6 cellular contexts compared by ENCODE assay signal in genomic region chr1:162727493-162727892, GRCh38.
DNase-seq lines count a peak whose midpoint lies in the region; ATAC-seq, FAIRE-seq and TF ChIP-seq lines count a peak whose summit lies in the region.
"Not testable (repeated sequence)": the region's sequence is repeated elsewhere in the genome, so short reads cannot be mapped to it uniquely, and the experiment has no call there.

No MANE protein-coding gene starts in this region.

- TF ChIP-seq POLR2A in GM12891 (IDR thresholded peaks at IDR 0.05; ENCODE audit: low read depth, low read length) = not testable (repeated sequence)

- not testable (repeated sequence) for H3K4me3 Mint-ChIP-seq in WTC11

- not testable (repeated sequence) for TF ChIP-seq CTCF in WTC11 (IDR thresholded peaks at IDR 0.05)

- H3K27ac Mint-ChIP-seq in WTC11 = not testable (repeated sequence)

- H3K27me3 Mint-ChIP-seq in WTC11 (ENCODE audit: low read depth) = not testable (repeated sequence)

- H3K9me3 Mint-ChIP-seq in WTC11 = not testable (repeated sequence)

- FAIRE-seq in GM12891 (lab: Jason Lieb, UNC) = peak; percentile 72
- FAIRE-seq in colon (lab: Jason Lieb, UNC) = peak; percentile 99
- FAIRE-seq in endometrium (lab: Jason Lieb, UNC) = peak; percentile 94
- FAIRE-seq in islet of Langerhans (lab: Jason Lieb, UNC) = peak; percentile 85

- POLR2A ChIA-PET in WTC11 (lab: Charles Lee) = not testable (repeated sequence)

- CTCF ChIA-PET in WTC11 (lab: Charles Lee) = not testable (repeated sequence)

- not testable (repeated sequence) for H3K36me3 Mint-ChIP-seq in WTC11

- DNase-seq in GM12891 (ENCODE audit: insufficient read length, low spot score); WTC11 (ENCODE audit: low spot score); left colon: not testable (repeated sequence)

- H3K4me1 Mint-ChIP-seq in WTC11 = not testable (repeated sequence)

- not testable (repeated sequence) for ATAC-seq in WTC11
- ATAC-seq in left colon = peak; percentile 65

- intact Hi-C loops in left colon (cut with DNase I, micrococcal nuclease) = not testable (repeated sequence)

TF ChIP-seq in WTC11, 78 proteins besides CTCF, POLR2A, EP300 and RAD21:
- TF ChIP-seq HMGA2 (CRISPR knock-in tag; IDR thresholded peaks at IDR 0.05) = peak; percentile 76
